Comparison of ENCODE assay signal across 15 cellular contexts in the genomic region with DNA sequence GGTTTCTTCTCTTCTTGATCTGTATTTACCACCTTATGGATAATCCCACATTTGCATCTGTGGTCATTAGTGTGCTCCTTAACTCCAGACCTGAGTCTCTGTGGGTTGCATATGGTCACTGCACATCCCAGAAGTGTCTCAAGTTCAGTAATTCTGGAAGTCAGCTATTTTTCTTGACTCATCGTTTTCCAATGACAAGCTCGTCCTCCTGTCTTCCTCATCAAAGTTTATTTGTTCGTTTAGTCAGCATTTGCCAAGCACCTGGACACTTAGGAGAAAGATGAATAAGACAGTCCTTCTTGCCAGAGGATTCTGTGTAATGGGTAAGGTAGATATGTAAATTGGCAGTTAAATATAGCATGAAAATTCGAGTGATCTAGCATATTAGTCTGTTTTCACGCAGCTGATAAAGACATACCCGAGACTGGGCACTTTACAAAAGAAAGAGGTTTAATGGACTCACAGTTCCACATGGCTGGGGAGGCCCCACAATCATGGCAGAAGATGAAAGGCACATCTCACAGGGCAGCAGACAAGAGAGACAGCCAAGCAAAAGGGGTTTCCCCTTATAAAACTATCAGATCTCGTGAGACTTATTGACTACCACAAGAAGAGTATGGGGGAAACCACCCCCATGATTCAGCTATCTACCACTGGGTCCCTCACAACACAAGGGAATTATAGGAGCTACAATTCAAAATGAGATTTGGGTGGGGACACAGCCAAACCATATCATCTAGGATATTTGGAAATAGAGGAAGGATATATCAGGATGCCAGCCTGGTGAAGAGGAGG.
"Had no signal": no experiment of that assay in that cellular context is flagged by ENCODE, and none has a peak within 500 bp of the region (broad histone marks: within the 10 kb centered on the region; RNA-seq: fewer than 3 reads in every experiment).

No MANE protein-coding gene starts in this region.

- H3K27me3 ChIP-seq: breast epithelium had no signal

- H3K36me3 ChIP-seq: breast epithelium had no signal

- ATAC-seq: activated CD8-positive, alpha-beta memory T cell treated with anti-CD3 and anti-CD28 coated beads, Interleukin-2, amount 10 ng/mL, durations not matched to agents 7 days and 5 days; natural killer cell treated with Interleukin-12 subunit alpha and Interleukin-12 subunit beta and Interleukin-15 and Interleukin-18, amount 100 ng/mL, for 72 hours had no signal

- H3K27me3 Mint-ChIP-seq: activated CD8-positive, alpha-beta memory T cell treated with anti-CD3 and anti-CD28 coated beads, Interleukin-2, amount 10 ng/mL, durations not matched to agents 7 days and 5 days; activated naive CD8-positive, alpha-beta T cell treated with anti-CD3 and anti-CD28 coated beads, Interleukin-2, amount 10 ng/mL, durations not matched to agents 7 days and 5 days; natural killer cell treated with Interleukin-12 subunit alpha and Interleukin-12 subunit beta and Interleukin-15 and Interleukin-18, amount 100 ng/mL, for 72 hours; type B pancreatic cell had no signal

- H3K4me3 Mint-ChIP-seq: activated CD8-positive, alpha-beta memory T cell treated with anti-CD3 and anti-CD28 coated beads, Interleukin-2, amount 10 ng/mL, durations not matched to agents 7 days and 5 days; activated naive CD8-positive, alpha-beta T cell treated with anti-CD3 and anti-CD28 coated beads, Interleukin-2, amount 10 ng/mL, durations not matched to agents 7 days and 5 days; activated T-helper 1 cell treated with anti-CD3 and anti-CD28 coated beads, Interleukin-12 subunit alpha, Interleukin-12 subunit beta, Interleukin-2, Interleukin-4 antibody, amounts not matched to agents 30 ng/mL and 10 ng/mL and 1 ng/mL, durations not matched to agents 14 hours and 24 hours and 36 hours; natural killer cell treated with Interleukin-12 subunit alpha and Interleukin-12 subunit beta and Interleukin-15 and Interleukin-18, amount 100 ng/mL, for 72 hours; type B pancreatic cell had no signal

- H3K4me3 ChIP-seq: breast epithelium had no signal

- H3K27ac ChIP-seq: breast epithelium had no signal

- H3K4me1 ChIP-seq: breast epithelium had no signal

- DNase-seq: activated CD4-positive, alpha-beta T cell treated with anti-CD3 and anti-CD28 coated beads for 4 hours; activated CD8-positive, alpha-beta memory T cell treated with anti-CD3 and anti-CD28 coated beads, Interleukin-2, amount 10 ng/mL, durations not matched to agents 7 days and 5 days; activated naive CD8-positive, alpha-beta T cell treated with anti-CD3 and anti-CD28 coated beads, Interleukin-2, amount 10 ng/mL, durations not matched to agents 7 days and 5 days; aorta; cerebellar nuclear complex; effector memory CD4-positive, alpha-beta T cell; foreskin melanocyte; head of caudate nucleus; stimulated activated CD4-positive, alpha-beta T cell treated with anti-CD3 and anti-CD28 coated beads, Interleukin-2, amount 100 ng/mL, for 48 hours; stimulated activated naive CD4-positive, alpha-beta T cell; T1000 had no signal

- H3K27ac Mint-ChIP-seq: activated CD8-positive, alpha-beta memory T cell treated with anti-CD3 and anti-CD28 coated beads, Interleukin-2, amount 10 ng/mL, durations not matched to agents 7 days and 5 days; activated naive CD8-positive, alpha-beta T cell treated with anti-CD3 and anti-CD28 coated beads, Interleukin-2, amount 10 ng/mL, durations not matched to agents 7 days and 5 days; activated T-helper 1 cell treated with anti-CD3 and anti-CD28 coated beads, Interleukin-12 subunit alpha, Interleukin-12 subunit beta, Interleukin-2, Interleukin-4 antibody, amounts not matched to agents 30 ng/mL and 10 ng/mL and 1 ng/mL, durations not matched to agents 14 hours and 24 hours and 36 hours; natural killer cell treated with Interleukin-12 subunit alpha and Interleukin-12 subunit beta and Interleukin-15 and Interleukin-18, amount 100 ng/mL, for 72 hours; type B pancreatic cell had no signal

- H3K9me3 Mint-ChIP-seq: activated naive CD8-positive, alpha-beta T cell treated with anti-CD3 and anti-CD28 coated beads, Interleukin-2, amount 10 ng/mL, durations not matched to agents 7 days and 5 days; natural killer cell treated with Interleukin-12 subunit alpha and Interleukin-12 subunit beta and Interleukin-15 and Interleukin-18, amount 100 ng/mL, for 72 hours; type B pancreatic cell had no signal
